ENCODE assay signal across 11 cellular contexts in genomic region chr9:128190013-128190412, GRCh38. TPM values are rescaled to one million over a fixed set of nuclear protein-coding genes. Genes with fewer than 3 reads are reported as not detected.
DNase-seq lines count a peak whose midpoint lies in the region; ATAC-seq, FAIRE-seq and TF ChIP-seq lines count a peak whose summit lies in the region.
"Had no signal": no experiment of that assay in that cellular context is flagged by ENCODE, and none has a peak within 500 bp of the region (broad histone marks: within the 10 kb centered on the region; RNA-seq: fewer than 3 reads in every experiment).

No MANE protein-coding gene starts in this region.

- FAIRE-seq in kidney (lab: Jason Lieb, UNC) = no peak

- H4K20me1 ChIP-seq in PC-9 (ENCODE audit: insufficient read depth) = no peaks in the 10 kb centered on the region

- peak overlapping the region; percentile 92 for H3K27ac Mint-ChIP-seq in activated CD4-positive, alpha-beta T cell treated with anti-CD3 and anti-CD28 coated beads, Interleukin-2, amount 10 ng/mL, durations not matched to agents 7 days and 5 days

- H3K9me3 ChIP-seq in PC-9 (ENCODE audit: insufficient read depth, low read depth) (no peaks in the 10 kb centered on the region), skeletal muscle tissue (ENCODE audit: control insufficient read depth in 3 of 3, low read length in 3 of 3) (no peaks in the 10 kb centered on the region), kidney (ENCODE audit: control insufficient read depth in 1 of 2, low read length in 2 of 2) (no peaks in the 10 kb centered on the region)
- H3K9me3 ChIP-seq in effector memory CD4-positive, alpha-beta T cell (ENCODE audit: control insufficient read depth, low read length) = no peaks in the 10 kb centered on the region

- intact Hi-C loops in PC-9 (cut with micrococcal nuclease; ENCODE audit: unreplicated experiment) = loop anchor here (5.0 kb wide), 2 partner anchors 43 to 152 kb away; partner anchors contain the start of genes LCN2 and SLC27A4
- intact Hi-C loops in kidney (cut with DNase I) = no loop called here

- peak overlapping the region; percentile 93 for H3K4me3 Mint-ChIP-seq in activated CD4-positive, alpha-beta T cell treated with anti-CD3 and anti-CD28 coated beads, Interleukin-2, amount 10 ng/mL, durations not matched to agents 7 days and 5 days

- H2AFZ ChIP-seq in PC-9 = no peak overlapping the region

- peak overlapping the region; percentile 87 for H3K4me2 ChIP-seq in PC-9

- H3K4me3 ChIP-seq in PC-9 = no peak overlapping the region; the same call in 1 of the 2 replicates
- peak overlapping the region; percentile 76 for H3K4me3 ChIP-seq in effector memory CD4-positive, alpha-beta T cell (ENCODE audit: insufficient read depth, low read depth, low read length, poor library complexity, severe bottlenecking)
- peak overlapping the region in 2 of 3 donors; percentile 3 to 91 for H3K4me3 ChIP-seq in skeletal muscle tissue (ENCODE audit: low read length in 3 of 3)
- no peak overlapping the region for H3K4me3 ChIP-seq in kidney (ENCODE audit: low read length in 2 of 2)

- CTCF ChIA-PET in activated CD4-positive, alpha-beta T cell treated with anti-CD3 and anti-CD28 coated beads, Interleukin-2, amount 10 ng/mL, durations not matched to agents 7 days and 5 days (lab: Charles Lee) = interaction anchor here (0.6 to 2.2 kb wide), 11 partner anchors 10 to 320 kb away, joined by 3 to 12 read pairs (median 4); no protein-coding TSS in a partner anchor
- CTCF ChIA-PET in PC-9 (lab: Charles Lee) = interaction anchor here (0.5 to 0.6 kb wide), 4 partner anchors 25 to 418 kb away, joined by 3 to 9 read pairs (median 4); no protein-coding TSS in a partner anchor

- no peak overlapping the region for H3K27ac ChIP-seq in PC-9
- H3K27ac ChIP-seq in effector memory CD4-positive, alpha-beta T cell (ENCODE audit: insufficient read depth, low read length, poor library complexity, severe bottlenecking) = no peak overlapping the region
- H3K27ac ChIP-seq in skeletal muscle tissue (ENCODE audit: low read depth, low read length) = no peak overlapping the region
- H3K27ac ChIP-seq in kidney (ENCODE audit: low read depth in 2 of 2, low read length in 2 of 2) = no peak overlapping the region

- H3K4me1 Mint-ChIP-seq in activated CD4-positive, alpha-beta T cell treated with anti-CD3 and anti-CD28 coated beads, Interleukin-2, amount 10 ng/mL, durations not matched to agents 7 days and 5 days = peaks cover 36% of the 10 kb centered on the region

- TF ChIP-seq CTCF in PC-9 (conservative IDR thresholded peaks at IDR 0.05) (no peak), kidney (IDR thresholded peaks at IDR 0.05; ENCODE audit: borderline replicate concordance, extremely low read depth, insufficient read depth) (no peak)

- H3F3A ChIP-seq in PC-9 (ENCODE audit: insufficient read depth, low read depth) = peaks cover 23% of the 10 kb centered on the region

- no TSS peak for BruUV-seq in PC-9 (replicated peaks; lab: Mats Ljungman, UMichigan)

- no peak for DNase-seq in activated CD4-positive, alpha-beta T cell treated with anti-CD3 and anti-CD28 coated beads, Interleukin-2, amount 10 ng/mL, durations not matched to agents 7 days and 5 days
- DNase-seq in activated CD4-positive, alpha-beta T cell treated with anti-CD3 and anti-CD28 coated beads for 48 hours = no peak
- DNase-seq in PC-9 (no peak), kidney (no peak)
- DNase-seq in effector memory CD4-positive, alpha-beta T cell = no peak
- DNase-seq in stimulated activated CD4-positive, alpha-beta T cell treated with anti-CD3 and anti-CD28 coated beads, Interleukin-2, amount 100 ng/mL, for 24 hours = no peak
- DNase-seq: NCI-H1105 treated with DMSO at 0.1 percent for 48 hours had no signal

- POLR2A ChIA-PET in activated CD4-positive, alpha-beta T cell treated with anti-CD3 and anti-CD28 coated beads, Interleukin-2, amount 10 ng/mL, durations not matched to agents 7 days and 5 days (lab: Charles Lee) = no interaction called here
- POLR2A ChIA-PET in PC-9 (lab: Charles Lee; ENCODE audit: unreplicated experiment) = interaction anchor here (0.5 to 0.6 kb wide), 3 partner anchors 9 to 484 kb away, joined by 3 to 17 read pairs (median 5); no protein-coding TSS in a partner anchor

- H3K27me3 Mint-ChIP-seq in activated CD4-positive, alpha-beta T cell treated with anti-CD3 and anti-CD28 coated beads, Interleukin-2, amount 10 ng/mL, durations not matched to agents 7 days and 5 days = peaks cover 4% of the 10 kb centered on the region

- H3K79me2 ChIP-seq in PC-9 (ENCODE audit: low read depth) = 0 out of 2 replicates have a peak, but pooled peaks cover 4% of the 10 kb centered on the region

- H3K27me3 ChIP-seq in PC-9 (ENCODE audit: insufficient read depth, low read depth) = no peaks in the 10 kb centered on the region
- H3K27me3 ChIP-seq in effector memory CD4-positive, alpha-beta T cell (replicated peaks; ENCODE audit: control insufficient read depth, insufficient read depth, low read length, poor library complexity, severe bottlenecking) = no peaks in the 10 kb centered on the region
- H3K27me3 ChIP-seq in skeletal muscle tissue (ENCODE audit: control insufficient read depth in 3 of 3, insufficient read depth in 3 of 3, low read length in 3 of 3) = no peaks in the 10 kb centered on the region

- peak overlapping the region in 2 of 3 donors; percentile 89 to 92 for H3K9ac ChIP-seq in skeletal muscle tissue (ENCODE audit: low read depth in 1 of 3, low read length in 3 of 3)
- peak overlapping the region in 1 of 2 donors; percentile 96 for H3K9ac ChIP-seq in kidney (ENCODE audit: low read length in 2 of 2)

- H3K4me1 ChIP-seq in PC-9 (replicated peaks; ENCODE audit: insufficient read depth) = peaks cover 16% of the 10 kb centered on the region
- H3K4me1 ChIP-seq in effector memory CD4-positive, alpha-beta T cell (ENCODE audit: control insufficient read depth, insufficient read depth, low read length, poor library complexity, severe bottlenecking) = peaks cover 19% of the 10 kb centered on the region
- H3K4me1 ChIP-seq in skeletal muscle tissue (ENCODE audit: control insufficient read depth in 3 of 3, insufficient read depth in 3 of 3, low read length in 3 of 3) = peaks cover 14 to 26% (median 21%) of the 10 kb centered on the region in 3 donors
- H3K4me1 ChIP-seq in kidney (ENCODE audit: control insufficient read depth in 1 of 2, insufficient read depth in 1 of 2, low read depth in 1 of 2, low read length in 2 of 2) = peaks cover 3 to 9% of the 10 kb centered on the region in 2 donors

- no peaks in the 10 kb centered on the region for H3K9me3 Mint-ChIP-seq in activated CD4-positive, alpha-beta T cell treated with anti-CD3 and anti-CD28 coated beads, Interleukin-2, amount 10 ng/mL, durations not matched to agents 7 days and 5 days

- no peak for ATAC-seq in esophagus mucosa

- peaks cover 27% of the 10 kb centered on the region for H3K36me3 Mint-ChIP-seq in activated CD4-positive, alpha-beta T cell treated with anti-CD3 and anti-CD28 coated beads, Interleukin-2, amount 10 ng/mL, durations not matched to agents 7 days and 5 days (ENCODE audit: low read depth)

- H3K36me3 ChIP-seq in PC-9 (ENCODE audit: low read depth) (peaks cover 10% of the 10 kb centered on the region; the same call in 1 of the 2 replicates), skeletal muscle tissue (ENCODE audit: control insufficient read depth in 3 of 3, insufficient read depth in 3 of 3, low read length in 3 of 3) (peaks cover 15 to 42% (median 28%) of the 10 kb centered on the region in 3 donors), kidney (ENCODE audit: control insufficient read depth in 1 of 2, insufficient read depth in 2 of 2, low read length in 2 of 2) (peaks cover 11 to 14% of the 10 kb centered on the region in 2 donors)
- H3K36me3 ChIP-seq in effector memory CD4-positive, alpha-beta T cell (ENCODE audit: control insufficient read depth, insufficient read depth, low read length) = peaks cover 12% of the 10 kb centered on the region

- H3K9me2 ChIP-seq in PC-9 (ENCODE audit: insufficient read depth) = no peaks in the 10 kb centered on the region

RNA-seq across cellular contexts. Expression of gene CIZ1, which starts 1.4 kb away (rescaled TPM):
- 100 to 1,000 TPM; 128 to 129 TPM for total RNA-seq in activated CD4-positive, alpha-beta T cell treated with anti-CD3 and anti-CD28 coated beads, Interleukin-2, amount 10 ng/mL, durations not matched to agents 7 days and 5 days
- total RNA-seq in PC-9 (2021) (164 and 213 TPM in 2 replicates), skeletal muscle tissue (12.0 TPM), esophagus mucosa (85.2 TPM), kidney (89.9 TPM)
- 48.1 TPM for polyA plus RNA-seq in kidney (ENCODE audit: insufficient read depth, low read depth, low replicate concordance)

RNA-seq across cellular contexts. Expression of gene DNM1, which starts 13.2 kb away (rescaled TPM):
- 1 to 10 TPM in 1 of 2 experiments, under 1 TPM in 1; 0.60 to 1.0 TPM for total RNA-seq in activated CD4-positive, alpha-beta T cell treated with anti-CD3 and anti-CD28 coated beads, Interleukin-2, amount 10 ng/mL, durations not matched to agents 7 days and 5 days
- total RNA-seq in PC-9 (2021) (134 and 148 TPM in 2 replicates), skeletal muscle tissue (20.4 TPM), esophagus mucosa (2.2 TPM), kidney (22.6 TPM)
- 7.3 TPM for polyA plus RNA-seq in kidney (ENCODE audit: insufficient read depth, low read depth, low replicate concordance)
- total RNA-seq: myocyte had no signal

RNA-seq across cellular contexts. Expression of gene BBLN, which starts 29.9 kb away (rescaled TPM):
- total RNA-seq in activated CD4-positive, alpha-beta T cell treated with anti-CD3 and anti-CD28 coated beads, Interleukin-2, amount 10 ng/mL, durations not matched to agents 7 days and 5 days = 10 to 100 TPM; 92.5 to 94.2 TPM
- total RNA-seq in PC-9 (2021) (154 and 213 TPM in 2 replicates), skeletal muscle tissue (7.8 TPM), esophagus mucosa (56.1 TPM), kidney (55.6 TPM)
- polyA plus RNA-seq in kidney (ENCODE audit: insufficient read depth, low read depth, low replicate concordance) = 192 TPM

RNA-seq across cellular contexts. Expression of gene LCN2, which starts 40.8 kb away (rescaled TPM):
- total RNA-seq in activated CD4-positive, alpha-beta T cell treated with anti-CD3 and anti-CD28 coated beads, Interleukin-2, amount 10 ng/mL, durations not matched to agents 7 days and 5 days = not detected
- total RNA-seq in PC-9 (2021) (430 and 537 TPM in 2 replicates), skeletal muscle tissue (2.1 TPM), esophagus mucosa (525 TPM), kidney (198 TPM)
- 8.2 TPM for polyA plus RNA-seq in kidney (ENCODE audit: insufficient read depth, low read depth, low replicate concordance)
- total RNA-seq: fibroblast of villous mesenchyme, myocyte had no signal

Comparison
In these comparisons a context has a peak if more than half of its experiments do, and no peak if none do; other contexts are left out.
1. H3K4me3 ChIP-seq: peak in effector memory CD4-positive, alpha-beta T cell (single experiment) and skeletal muscle tissue (2 of 3); none in PC-9 (single experiment) and kidney (0 of 2).